ENCODE assay signal across 25 cellular contexts in the genomic region with DNA sequence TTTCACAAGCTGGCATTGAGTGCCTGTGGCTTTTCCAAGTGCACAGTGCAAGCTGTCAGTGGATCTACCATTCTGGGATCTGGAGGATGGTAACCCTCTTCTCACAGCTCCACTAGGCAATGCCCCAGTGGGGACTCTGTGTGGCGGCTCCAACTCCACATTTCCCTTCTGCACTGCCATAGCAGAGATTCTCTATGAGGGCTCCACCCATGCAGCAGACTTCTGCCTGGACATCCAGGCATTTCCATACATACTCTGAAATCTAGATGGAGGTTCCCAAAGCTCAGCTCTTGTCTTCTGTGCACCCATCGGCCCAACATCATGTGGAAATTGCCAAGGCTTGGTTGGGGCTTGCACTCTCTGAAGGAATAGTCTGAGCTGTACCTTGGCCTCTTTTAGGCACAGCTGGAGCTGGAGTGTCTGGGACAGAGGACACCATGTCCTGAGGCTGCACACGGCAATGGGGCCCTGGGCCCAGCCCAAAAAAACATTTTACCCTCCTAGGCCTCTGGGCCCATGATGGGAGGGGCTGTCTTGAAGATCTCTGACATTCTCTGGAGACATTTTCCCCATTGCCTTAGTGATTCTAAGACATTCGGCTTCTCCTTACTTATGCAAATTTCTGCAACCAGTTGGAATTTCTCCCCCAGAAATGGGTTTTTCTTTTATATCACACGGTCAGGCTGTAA.
"Had no signal": no experiment of that assay in that cellular context is flagged by ENCODE, and none has a peak within 500 bp of the region (broad histone marks: within the 10 kb centered on the region; RNA-seq: fewer than 3 reads in every experiment).

No MANE protein-coding gene starts in this region.

- H3K4me1 Mint-ChIP-seq: natural killer cell; stimulated activated naive CD8-positive, alpha-beta T cell treated with anti-CD3 and anti-CD28 coated beads, Interleukin-15, amount 100 ng/mL, for 72 hours had no signal

- H3K4me1 ChIP-seq: colonic mucosa, foreskin keratinocyte, pancreas, right lobe of liver, transverse colon, upper lobe of right lung, uterus had no signal

- H3K4me3 Mint-ChIP-seq: dendritic cell treated with granulocyte-macrophage colony-stimulating factor and Interleukin-4, amounts not matched to agents 40 ng/mL and 50 ng/mL, for 4 days; memory B cell; natural killer cell; stimulated activated naive CD8-positive, alpha-beta T cell treated with anti-CD3 and anti-CD28 coated beads, Interleukin-15, amount 100 ng/mL, for 72 hours had no signal

- H3K27me3 ChIP-seq: colonic mucosa, esophagus muscularis mucosa, foreskin keratinocyte, pancreas, right lobe of liver, suprapubic skin, transverse colon, upper lobe of right lung, uterus had no signal

- H3K9me3 ChIP-seq: colonic mucosa, pancreas, right lobe of liver, suprapubic skin, transverse colon, uterus had no signal

- DNase-seq: colonic mucosa; effector CD8-positive, alpha-beta T cell; foreskin keratinocyte; glutamatergic neuron; kidney; natural killer cell; occipital lobe; pancreas; right lobe of liver; small intestine; stimulated activated CD4-positive, alpha-beta T cell treated with anti-CD3 and anti-CD28 coated beads, Interleukin-12 subunit alpha, Interleukin-12 subunit beta, amount 100 ng/mL, for 4 hours; stimulated activated CD4-positive, alpha-beta T cell treated with anti-CD3 and anti-CD28 coated beads, Interleukin-1b, Interleukin-23, amount 100 ng/mL, for 48 hours; stimulated activated CD4-positive, alpha-beta T cell treated with anti-CD3 and anti-CD28 coated beads, Interleukin-4, amount 100 ng/mL, for 1 hour; stimulated activated CD8-positive, alpha-beta memory T cell treated with anti-CD3 and anti-CD28 coated beads, Interleukin-4, amount 100 ng/mL, for 48 hours; stimulated activated naive CD4-positive, alpha-beta T cell; stimulated activated naive CD8-positive, alpha-beta T cell treated with anti-CD3 and anti-CD28 coated beads, Interleukin-15, amount 100 ng/mL, for 72 hours; transverse colon; upper lobe of right lung; uterus had no signal

- H3K27ac ChIP-seq: colonic mucosa, esophagus muscularis mucosa, foreskin keratinocyte, pancreas, right lobe of liver, suprapubic skin, transverse colon, upper lobe of right lung, uterus had no signal

- H3K27ac Mint-ChIP-seq: dendritic cell treated with granulocyte-macrophage colony-stimulating factor and Interleukin-4, amounts not matched to agents 40 ng/mL and 50 ng/mL, for 4 days; memory B cell; natural killer cell; stimulated activated naive CD8-positive, alpha-beta T cell treated with anti-CD3 and anti-CD28 coated beads, Interleukin-15, amount 100 ng/mL, for 72 hours had no signal

- H3K4me3 ChIP-seq: colonic mucosa, esophagus muscularis mucosa, lung, pancreas, right lobe of liver, suprapubic skin, transverse colon, upper lobe of right lung, uterus had no signal

- ATAC-seq: foreskin keratinocyte; left lobe of liver; natural killer cell; pancreas; right lobe of liver; stimulated activated naive CD8-positive, alpha-beta T cell treated with anti-CD3 and anti-CD28 coated beads, Interleukin-15, amount 100 ng/mL, for 72 hours; upper lobe of right lung had no signal

- H3K27me3 Mint-ChIP-seq: dendritic cell treated with granulocyte-macrophage colony-stimulating factor and Interleukin-4, amounts not matched to agents 40 ng/mL and 50 ng/mL, for 4 days; stimulated activated naive CD8-positive, alpha-beta T cell treated with anti-CD3 and anti-CD28 coated beads, Interleukin-15, amount 100 ng/mL, for 72 hours had no signal

- H3K36me3 Mint-ChIP-seq: natural killer cell had no signal

- H3K36me3 ChIP-seq: colonic mucosa, esophagus muscularis mucosa, pancreas, right lobe of liver, suprapubic skin, transverse colon, upper lobe of right lung, uterus had no signal
